19 cellular contexts compared by ENCODE assay signal in the genomic region with DNA sequence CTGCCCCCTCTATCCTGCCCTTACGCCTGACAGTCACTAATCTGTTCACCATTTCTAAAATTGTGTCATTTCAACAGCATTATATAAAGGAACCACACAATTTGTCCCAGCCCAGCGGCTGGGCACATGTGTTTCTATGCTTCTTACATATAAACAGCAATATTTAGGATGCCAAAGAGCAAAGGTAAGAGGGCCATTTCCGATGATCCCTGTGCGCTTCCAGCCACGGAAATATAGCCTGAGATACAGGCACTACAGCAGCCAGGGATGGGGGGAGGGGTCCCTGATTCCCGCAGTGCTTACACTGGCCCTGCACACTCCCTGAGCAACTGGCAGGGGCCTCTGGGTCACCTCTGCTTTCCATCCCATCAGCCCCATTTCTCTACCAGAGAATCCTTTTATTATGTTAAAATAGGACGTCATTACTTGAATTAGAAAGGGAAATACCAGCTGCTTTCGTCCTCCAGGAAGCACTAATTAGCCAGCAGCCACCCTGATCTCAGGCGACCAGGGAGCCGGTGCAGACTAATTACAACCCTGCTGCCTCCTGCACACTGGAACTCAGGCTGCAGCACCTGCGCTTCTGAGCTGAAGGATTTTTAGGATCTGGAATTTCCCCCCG.
DNase-seq lines count a peak whose midpoint lies in the region; ATAC-seq and TF ChIP-seq lines count a peak whose summit lies in the region.
"Had no signal": no experiment of that assay in that cellular context is flagged by ENCODE, and none has a peak within 500 bp of the region (broad histone marks: within the 10 kb centered on the region; RNA-seq: fewer than 3 reads in every experiment).

No MANE protein-coding gene starts in this region.

- H3K9ac ChIP-seq in HUES48 (ENCODE audit: low read depth, low read length): peak overlapping the region; percentile 40
- H3K9ac ChIP-seq in iPS-18a (ENCODE audit: low read length): peak overlapping the region; percentile 46

- H3K4me3 ChIP-seq in HUES48 (ENCODE audit: low read depth, low read length) (peak overlapping the region; percentile 35), iPS-18a (ENCODE audit: low read length) (peak overlapping the region; percentile 43)
- H3K4me3 ChIP-seq: colonic mucosa, K562, left ventricle myocardium inferior, testis had no signal

- H3K27me3 Mint-ChIP-seq in MCF 10A (ENCODE audit: insufficient read depth, unreplicated experiment): no peaks in the 10 kb centered on the region
- H3K27me3 Mint-ChIP-seq in activated naive CD4-positive, alpha-beta T cell treated with anti-CD3 and anti-CD28 coated beads, Interleukin-2, amount 10 ng/mL, durations not matched to agents 7 days and 5 days: no peaks in the 10 kb centered on the region
- H3K27me3 Mint-ChIP-seq: stimulated activated memory B cell treated with anti-CD40 and anti-IgM and Interleukin-4, amounts not matched to agents 10 μg/mL and 1 μg/mL and 100 μg/mL, for 72 hours had no signal

- H3K36me3 Mint-ChIP-seq in MCF 10A (ENCODE audit: insufficient read depth, unreplicated experiment): no peaks in the 10 kb centered on the region
- H3K36me3 Mint-ChIP-seq in activated naive CD4-positive, alpha-beta T cell treated with anti-CD3 and anti-CD28 coated beads, Interleukin-2, amount 10 ng/mL, durations not matched to agents 7 days and 5 days: no peaks in the 10 kb centered on the region
- H3K36me3 Mint-ChIP-seq: stimulated activated memory B cell treated with anti-CD40 and anti-IgM and Interleukin-4, amounts not matched to agents 10 μg/mL and 1 μg/mL and 100 μg/mL, for 72 hours had no signal

- H3K4me1 ChIP-seq in HUES48 (ENCODE audit: control insufficient read depth, insufficient read depth, low read length) (peaks cover 40% of the 10 kb centered on the region), iPS-18a (ENCODE audit: control insufficient read depth, low read depth, low read length) (peaks cover 51% of the 10 kb centered on the region)
- H3K4me1 ChIP-seq: colonic mucosa, left ventricle myocardium inferior, testis had no signal

- no peak for ATAC-seq in GM21737 (IDR thresholded peaks at IDR 0.05; ENCODE audit: unreplicated experiment)
- ATAC-seq: K562; sciatic nerve; stimulated activated memory B cell treated with anti-CD40 and anti-IgM and Interleukin-4, amounts not matched to agents 10 μg/mL and 1 μg/mL and 100 μg/mL, for 72 hours had no signal

- H3K4me3 Mint-ChIP-seq in MCF 10A (ENCODE audit: unreplicated experiment): no peak overlapping the region
- no peak overlapping the region for H3K4me3 Mint-ChIP-seq in activated naive CD4-positive, alpha-beta T cell treated with anti-CD3 and anti-CD28 coated beads, Interleukin-2, amount 10 ng/mL, durations not matched to agents 7 days and 5 days
- H3K4me3 Mint-ChIP-seq: stimulated activated memory B cell treated with anti-CD40 and anti-IgM and Interleukin-4, amounts not matched to agents 10 μg/mL and 1 μg/mL and 100 μg/mL, for 72 hours had no signal

- no peaks in the 10 kb centered on the region for H3K9me3 ChIP-seq in HUES48 (ENCODE audit: control insufficient read depth, insufficient read depth, low read length)
- H3K9me3 ChIP-seq in iPS-18a (ENCODE audit: control insufficient read depth, low read depth, low read length): no peaks in the 10 kb centered on the region
- H3K9me3 ChIP-seq: colonic mucosa, left ventricle myocardium inferior, testis had no signal

- DNase-seq in COLO668 (lab: John Stamatoyannopoulos, UW; ENCODE audit: unreplicated experiment) (peak; percentile 66), NCI-H748 treated with DMSO at 0.1 percent for 48 hours (lab: John Stamatoyannopoulos, UW) (peak; percentile 7), MCF 10A (ENCODE audit: unreplicated experiment) (no peak), NCI-H1930 (lab: John Stamatoyannopoulos, UW) (no peak)
- no peak for DNase-seq in activated naive CD4-positive, alpha-beta T cell treated with anti-CD3 and anti-CD28 coated beads, Interleukin-2, amount 10 ng/mL, durations not matched to agents 7 days and 5 days
- DNase-seq: activated CD4-positive, alpha-beta T cell treated with anti-CD3 and anti-CD28 coated beads for 48 hours; activated CD8-positive, alpha-beta memory T cell treated with anti-CD3 and anti-CD28 coated beads, Interleukin-2, amount 50 U/mL, for 4 hours; colonic mucosa; DMS79; hippocampal formation; left ventricle myocardium inferior; NCI-H345; testis had no signal

- H3K27ac ChIP-seq in HUES48 (ENCODE audit: low read depth, low read length): peak overlapping the region; percentile 83
- peak overlapping the region; percentile 68 for H3K27ac ChIP-seq in iPS-18a (ENCODE audit: low read length)
- H3K27ac ChIP-seq: colonic mucosa, left ventricle myocardium inferior, testis had no signal

- POLR2A ChIA-PET in MCF 10A (lab: Yijun Ruan, JAX): no interaction called here

- no peaks in the 10 kb centered on the region for H3K36me3 ChIP-seq in HUES48 (ENCODE audit: control insufficient read depth, insufficient read depth, low read length)
- no peaks in the 10 kb centered on the region for H3K36me3 ChIP-seq in iPS-18a (ENCODE audit: control insufficient read depth, low read depth, low read length)
- H3K36me3 ChIP-seq: colonic mucosa, left ventricle myocardium inferior had no signal

- CTCF ChIA-PET in MCF 10A (lab: Yijun Ruan, JAX): no interaction called here
- CTCF ChIA-PET in activated naive CD4-positive, alpha-beta T cell treated with anti-CD3 and anti-CD28 coated beads, Interleukin-2, amount 10 ng/mL, durations not matched to agents 7 days and 5 days (lab: Charles Lee): no interaction called here

- peaks cover 43% of the 10 kb centered on the region for H3K9me3 Mint-ChIP-seq in MCF 10A (ENCODE audit: unreplicated experiment)
- H3K9me3 Mint-ChIP-seq in activated naive CD4-positive, alpha-beta T cell treated with anti-CD3 and anti-CD28 coated beads, Interleukin-2, amount 10 ng/mL, durations not matched to agents 7 days and 5 days: no peaks in the 10 kb centered on the region

- intact Hi-C loops in MCF 10A (cut with micrococcal nuclease): no loop called here

- no peaks in the 10 kb centered on the region for H3K4me1 Mint-ChIP-seq in MCF 10A (ENCODE audit: insufficient read depth, unreplicated experiment)
- H3K4me1 Mint-ChIP-seq in activated naive CD4-positive, alpha-beta T cell treated with anti-CD3 and anti-CD28 coated beads, Interleukin-2, amount 10 ng/mL, durations not matched to agents 7 days and 5 days: no peaks in the 10 kb centered on the region
- H3K4me1 Mint-ChIP-seq: stimulated activated memory B cell treated with anti-CD40 and anti-IgM and Interleukin-4, amounts not matched to agents 10 μg/mL and 1 μg/mL and 100 μg/mL, for 72 hours had no signal

- no TSS peak for BruUV-seq in MCF 10A (replicated peaks; lab: Mats Ljungman, UMichigan)

- H3K27me3 ChIP-seq in HUES48 (ENCODE audit: control insufficient read depth, insufficient read depth, low read length): no peaks in the 10 kb centered on the region
- H3K27me3 ChIP-seq in iPS-18a (ENCODE audit: control insufficient read depth, insufficient read depth, low read length): no peaks in the 10 kb centered on the region
- H3K27me3 ChIP-seq: colonic mucosa, testis had no signal

- H3K27ac Mint-ChIP-seq in MCF 10A (ENCODE audit: low read depth, unreplicated experiment): no peak overlapping the region
- H3K27ac Mint-ChIP-seq in activated naive CD4-positive, alpha-beta T cell treated with anti-CD3 and anti-CD28 coated beads, Interleukin-2, amount 10 ng/mL, durations not matched to agents 7 days and 5 days: no peak overlapping the region
- H3K27ac Mint-ChIP-seq: stimulated activated memory B cell treated with anti-CD40 and anti-IgM and Interleukin-4, amounts not matched to agents 10 μg/mL and 1 μg/mL and 100 μg/mL, for 72 hours had no signal

- TF ChIP-seq CTCF in MCF 10A (IDR thresholded peaks at IDR 0.05; ENCODE audit: unreplicated experiment): no peak

Comparison
In these comparisons a context has a peak if more than half of its experiments do, and no peak if none do; other contexts are left out.
1. DNase-seq: peak in COLO668 (single experiment) and NCI-H748 treated with DMSO at 0.1 percent for 48 hours (single experiment); none in MCF 10A (single experiment), NCI-H1930 (0 of 2) and activated naive CD4-positive, alpha-beta T cell treated with anti-CD3 and anti-CD28 coated beads, Interleukin-2, amount 10 ng/mL, durations not matched to agents 7 days and 5 days (single experiment).